24 cellular contexts compared by ENCODE assay signal in the genomic region with DNA sequence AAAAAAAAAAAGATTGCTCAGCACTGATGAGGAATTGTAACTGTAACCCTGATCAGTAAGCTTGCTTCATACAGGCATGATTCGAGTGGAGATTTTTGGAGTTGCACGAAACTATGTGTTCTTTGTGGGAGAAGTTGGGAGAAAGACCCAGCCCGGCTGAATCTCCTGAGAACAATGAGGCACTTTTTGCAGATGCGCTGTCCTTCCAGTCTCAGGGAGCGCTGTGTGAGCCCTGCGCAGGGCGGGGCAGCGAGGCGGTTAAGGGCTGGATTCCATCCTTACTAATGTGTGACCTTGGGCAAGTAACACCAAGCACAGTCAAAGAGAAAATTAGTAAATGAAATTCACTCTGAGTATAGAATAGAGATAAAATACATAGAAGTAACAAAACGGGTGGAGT.
DNase-seq lines count a peak whose midpoint lies in the region; ATAC-seq and TF ChIP-seq lines count a peak whose summit lies in the region.
"Had no signal": no experiment of that assay in that cellular context is flagged by ENCODE, and none has a peak within 500 bp of the region (broad histone marks: within the 10 kb centered on the region; RNA-seq: fewer than 3 reads in every experiment).

No MANE protein-coding gene starts in this region.

- no peak overlapping the region for H3K4me2 ChIP-seq in OCI-LY7 (ENCODE audit: low read length)

- H3K9me2 ChIP-seq in OCI-LY7 (ENCODE audit: insufficient read depth, low read length): no peaks in the 10 kb centered on the region

- ATAC-seq in stimulated activated naive CD8-positive, alpha-beta T cell treated with anti-CD3 and anti-CD28 coated beads, Interleukin-15, amount 100 ng/mL, for 72 hours: no peak
- ATAC-seq: activated naive CD8-positive, alpha-beta T cell treated with anti-CD3 and anti-CD28 coated beads, Interleukin-2, amount 50 U/mL, for 24 hours; natural killer cell had no signal

- H3K4me3 ChIP-seq in dorsolateral prefrontal cortex: peak overlapping the region in 5 of 59 donors; percentile 5 to 44 (median 25)
- no peak overlapping the region for H3K4me3 ChIP-seq in OCI-LY7 (ENCODE audit: low read depth, low read length, poor library complexity, severe bottlenecking)

- H3K36me3 ChIP-seq in OCI-LY7 (ENCODE audit: insufficient read depth, low read length): peaks cover 8% of the 10 kb centered on the region; the same call in 1 of the 2 replicates
- H3K36me3 ChIP-seq: brain microvascular endothelial cell had no signal

- no peaks in the 10 kb centered on the region for H3K27me3 ChIP-seq in dorsolateral prefrontal cortex
- H3K27me3 ChIP-seq: brain microvascular endothelial cell had no signal

- H3K4me3 Mint-ChIP-seq in stimulated activated naive CD8-positive, alpha-beta T cell treated with anti-CD3 and anti-CD28 coated beads, Interleukin-15, amount 100 ng/mL, for 72 hours: no peak overlapping the region
- H3K4me3 Mint-ChIP-seq: activated naive CD8-positive, alpha-beta T cell treated with anti-CD3 and anti-CD28 coated beads, Interleukin-2, amount 50 U/mL, for 24 hours; dendritic cell treated with granulocyte-macrophage colony-stimulating factor and Interleukin-4, amounts not matched to agents 40 ng/mL and 50 ng/mL, for 4 days; natural killer cell had no signal

- DNase-seq in NCI-H2227 (lab: John Stamatoyannopoulos, UW; ENCODE audit: unreplicated experiment) (peak; percentile 58), NCI-H2227 treated with DMSO at 0.1 percent for 48 hours (lab: John Stamatoyannopoulos, UW) (no peak), dorsolateral prefrontal cortex (peak in 5 of 10 donors; percentile 44 to 74 (median 53)), midbrain (lab: John Stamatoyannopoulos, UW) (peak; percentile 47), GM20000 (ENCODE audit: low spot score) (no peak), OCI-LY7 (ENCODE audit: low spot score) (no peak)
- DNase-seq in activated T-cell treated with anti-CD3 and anti-CD28 coated beads, Interleukin-2, amount 50 U/mL, for 1 hour: no peak
- no peak for DNase-seq in stimulated activated naive CD8-positive, alpha-beta T cell treated with anti-CD3 and anti-CD28 coated beads, Interleukin-15, amount 100 ng/mL, for 72 hours
- DNase-seq: activated CD4-positive, alpha-beta T cell treated with anti-CD3 and anti-CD28 coated beads, Interleukin-2, amount 50 U/mL, for 1 hour; activated CD8-positive, alpha-beta memory T cell treated with anti-CD3 and anti-CD28 coated beads, Interleukin-2, amount 50 U/mL, for 4 hours; activated naive CD8-positive, alpha-beta T cell treated with anti-CD3 and anti-CD28 coated beads, Interleukin-2, amount 50 U/mL, for 24 hours; AML-193; brain microvascular endothelial cell; COR-L47; mesenchymal stem cell; natural killer cell; NCI-H1417; NCI-H2107; NCI-H524 treated with DMSO at 0.1 percent for 48 hours; stimulated activated CD4-positive, alpha-beta T cell treated with anti-CD3 and anti-CD28 coated beads, Interleukin-1b, Interleukin-23, amount 100 ng/mL, for 48 hours; stimulated activated naive CD4-positive, alpha-beta T cell treated with Interleukin-2 at 50 U/mL for 16 hours; trophoblast cell had no signal

- TF ChIP-seq CTCF in dorsolateral prefrontal cortex (IDR thresholded peaks at IDR 0.05 in 54 of 56, conservative IDR thresholded peaks at IDR 0.05 in 2 of 56; ENCODE audit: low read depth in 1 of 56, partially characterized antibody in 56 of 56) (peak in 4 of 56 donors; percentile 7 to 20 (median 14)), GM20000 (IDR thresholded peaks at IDR 0.05; ENCODE audit: extremely low read depth, missing control alignments) (no peak), OCI-LY7 (conservative IDR thresholded peaks at IDR 0.05; ENCODE audit: low read length) (no peak)

- intact Hi-C loops in dorsolateral prefrontal cortex (cut with DNase I) (no loop called here), OCI-LY7 (cut with micrococcal nuclease; ENCODE audit: unreplicated experiment) (no loop called here)

- H2AFZ ChIP-seq in OCI-LY7 (ENCODE audit: low read length): no peak overlapping the region

- peaks cover 45% of the 10 kb centered on the region for H3K79me2 ChIP-seq in OCI-LY7 (ENCODE audit: insufficient read depth, low read depth, low read length)

- no peaks in the 10 kb centered on the region for H3K27me3 Mint-ChIP-seq in stimulated activated naive CD8-positive, alpha-beta T cell treated with anti-CD3 and anti-CD28 coated beads, Interleukin-15, amount 100 ng/mL, for 72 hours
- H3K27me3 Mint-ChIP-seq: activated naive CD8-positive, alpha-beta T cell treated with anti-CD3 and anti-CD28 coated beads, Interleukin-2, amount 50 U/mL, for 24 hours; dendritic cell treated with granulocyte-macrophage colony-stimulating factor and Interleukin-4, amounts not matched to agents 40 ng/mL and 50 ng/mL, for 4 days had no signal

- no peaks in the 10 kb centered on the region for H3K9me3 ChIP-seq in OCI-LY7 (ENCODE audit: low read length)

- no peaks in the 10 kb centered on the region for H3K9me3 Mint-ChIP-seq in stimulated activated naive CD8-positive, alpha-beta T cell treated with anti-CD3 and anti-CD28 coated beads, Interleukin-15, amount 100 ng/mL, for 72 hours
- H3K9me3 Mint-ChIP-seq: activated naive CD8-positive, alpha-beta T cell treated with anti-CD3 and anti-CD28 coated beads, Interleukin-2, amount 50 U/mL, for 24 hours; dendritic cell treated with granulocyte-macrophage colony-stimulating factor and Interleukin-4, amounts not matched to agents 40 ng/mL and 50 ng/mL, for 4 days; natural killer cell had no signal

- no peaks in the 10 kb centered on the region for H4K20me1 ChIP-seq in OCI-LY7 (ENCODE audit: insufficient read depth, low read length)

- no TSS peak for BruUV-seq in OCI-LY7 (replicated peaks; lab: Mats Ljungman, UMichigan)

- peak overlapping the region in 51 of 59 donors; percentile 7 to 89 (median 74) for H3K27ac ChIP-seq in dorsolateral prefrontal cortex
- H3K27ac ChIP-seq in OCI-LY7 (ENCODE audit: low read depth, low read length, poor library complexity, severe bottlenecking): no peak overlapping the region
- H3K27ac ChIP-seq: 22Rv1, brain microvascular endothelial cell had no signal

- peaks cover 21% of the 10 kb centered on the region for H3K4me1 Mint-ChIP-seq in stimulated activated naive CD8-positive, alpha-beta T cell treated with anti-CD3 and anti-CD28 coated beads, Interleukin-15, amount 100 ng/mL, for 72 hours

- no peak overlapping the region for H3K27ac Mint-ChIP-seq in stimulated activated naive CD8-positive, alpha-beta T cell treated with anti-CD3 and anti-CD28 coated beads, Interleukin-15, amount 100 ng/mL, for 72 hours
- H3K27ac Mint-ChIP-seq: activated naive CD8-positive, alpha-beta T cell treated with anti-CD3 and anti-CD28 coated beads, Interleukin-2, amount 50 U/mL, for 24 hours; dendritic cell treated with granulocyte-macrophage colony-stimulating factor and Interleukin-4, amounts not matched to agents 40 ng/mL and 50 ng/mL, for 4 days had no signal

- POLR2A ChIA-PET in OCI-LY7 (lab: Charles Lee): interaction anchor here (0.8 to 4.4 kb wide), 2 partner anchors 21 to 70 kb away, joined by 3 to 25 read pairs; no protein-coding TSS in a partner anchor

- H3K4me1 ChIP-seq in OCI-LY7 (ENCODE audit: insufficient read depth, low read length, poor library complexity, severe bottlenecking): peaks cover 87% of the 10 kb centered on the region

- CTCF ChIA-PET in OCI-LY7 (lab: Charles Lee; ENCODE audit: unreplicated experiment): interaction anchor here (1.9 kb wide), 1 partner anchor 81 kb away, joined by 4 read pairs; no protein-coding TSS in a partner anchor

Comparison
In these comparisons a context has a peak if more than half of its experiments do, and no peak if none do; other contexts are left out.
1. DNase-seq: peak in NCI-H2227 (single experiment) and midbrain (single experiment); none in NCI-H2227 treated with DMSO at 0.1 percent for 48 hours (single experiment), activated T-cell treated with anti-CD3 and anti-CD28 coated beads, Interleukin-2, amount 50 U/mL, for 1 hour (single experiment), stimulated activated naive CD8-positive, alpha-beta T cell treated with anti-CD3 and anti-CD28 coated beads, Interleukin-15, amount 100 ng/mL, for 72 hours (0 of 2), GM20000 (single experiment) and OCI-LY7 (single experiment).